8 cellular contexts compared by ENCODE assay signal in the genomic region with DNA sequence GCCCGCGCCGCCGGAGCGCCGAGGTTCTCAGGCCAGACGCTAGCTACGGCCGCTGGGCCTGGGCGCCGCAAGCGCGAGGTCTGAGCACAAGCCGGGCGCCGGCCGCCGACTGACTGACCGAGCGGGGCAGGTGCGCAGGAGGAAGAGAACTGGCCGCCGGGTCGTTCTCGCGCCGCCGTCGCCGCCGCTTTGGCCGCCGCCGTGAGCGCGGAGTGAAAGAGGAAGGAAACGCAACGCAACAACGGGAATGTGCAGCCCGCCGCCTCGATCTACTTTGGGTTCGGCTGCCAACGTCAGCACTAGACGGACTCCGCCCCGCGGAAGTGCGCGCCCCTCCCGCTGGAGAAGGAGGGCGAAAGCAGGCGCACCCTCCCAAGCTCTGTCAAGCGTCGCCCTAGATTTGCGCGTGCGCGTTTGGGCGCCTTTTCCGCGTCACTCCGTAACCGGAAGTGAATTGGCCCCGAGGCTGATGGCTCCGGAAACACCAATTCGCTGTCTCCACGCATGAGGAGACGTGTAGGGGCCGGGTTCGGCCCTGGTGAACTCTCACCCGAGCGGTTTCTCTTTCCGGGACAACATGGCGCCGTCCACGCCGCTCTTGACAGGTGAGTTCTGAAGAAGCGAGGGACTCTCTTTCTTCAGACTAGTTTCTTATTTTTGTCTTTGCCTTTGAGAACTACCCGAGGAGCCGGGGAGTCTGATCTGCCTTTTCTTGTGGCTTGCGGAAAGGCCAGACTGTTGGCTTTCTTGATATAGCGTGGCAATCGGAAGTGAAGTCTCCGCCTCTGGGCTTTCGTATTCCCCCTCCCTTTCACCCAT. TPM values are rescaled to one million over a fixed set of nuclear protein-coding genes. Genes with fewer than 3 reads are reported as not detected.
DNase-seq lines count a peak whose midpoint lies in the region; ATAC-seq, FAIRE-seq and TF ChIP-seq lines count a peak whose summit lies in the region.

A gene (plus strand): TSS at position 562 of the 819 bp plus-strand sequence. CDS start 16 bp downstream, at position 578.
A gene (minus strand): TSS at position 271 of the 819 bp plus-strand sequence. CDS start 361 bp downstream, outside the sequence.

- peak within 1 kb of the TSS; percentile 97 for H3K9ac ChIP-seq in trophoblast cell (ENCODE audit: low read length)

- intact Hi-C loops in adrenal gland (cut with DNase I) (no loop called here), cardiac septum (cut with DNase I) (loop anchor here (1.0 to 10.0 kb wide), 4 partner anchors 57 to 582 kb away; a partner anchor contains a TSS), transverse colon (cut with DNase I; ENCODE audit: low total_unique reads) (loop anchor here (5.0 kb wide), 1 partner anchor 216 kb away; a partner anchor contains a TSS)

- peaks cover 0 to 12% of the 10 kb centered on the region in 2 donors for H3K36me3 ChIP-seq in adrenal gland (replicated peaks in 1 of 2)
- H3K36me3 ChIP-seq in trophoblast cell (ENCODE audit: control insufficient read depth in 1 of 2, insufficient read depth in 2 of 2, low read length in 2 of 2) = peaks cover 0 to 2% of the 10 kb centered on the region in 2 experiments
- H3K36me3 ChIP-seq in transverse colon = peaks cover 0 to 13% (median 0%) of the 10 kb centered on the region in 4 donors

- H3K79me1 ChIP-seq in trophoblast cell (ENCODE audit: low read length) = peaks cover 12% of the 10 kb centered on the region

- H3K14ac ChIP-seq in trophoblast cell (ENCODE audit: low read length) = peak within 1 kb of the TSS; percentile 98

- peak within 1 kb of the TSS; percentile 90 for H2AK5ac ChIP-seq in trophoblast cell (ENCODE audit: low read length)

- FAIRE-seq in GM12892 (lab: Jason Lieb, UNC) = peak; percentile 96

- peak; percentile 65 for DNase-seq in GM12892 (ENCODE audit: insufficient read length)
- DNase-seq in NCI-H146 (lab: John Stamatoyannopoulos, UW) = peak; percentile 100
- DNase-seq in T-helper 1 cell = peak; percentile 98 to 100 (median 99)
- peak; percentile 99 for DNase-seq in adrenal gland
- DNase-seq in cardiac septum (ENCODE audit: low spot score) = peak; percentile 100
- peak; percentile 100 for DNase-seq in trophoblast cell
- peak; percentile 99 for DNase-seq in transverse colon

- peak; percentile 89 for ATAC-seq in HG02852 (IDR thresholded peaks at IDR 0.05; ENCODE audit: unreplicated experiment)

- H2BK5ac ChIP-seq in trophoblast cell (ENCODE audit: low read depth, low read length, poor library complexity) = peak within 1 kb of the TSS; percentile 93

- H3K4ac ChIP-seq in trophoblast cell (ENCODE audit: low read depth, low read length) = peak within 1 kb of the TSS; percentile 99

- H3K4me1 ChIP-seq in adrenal gland (replicated peaks in 1 of 2) = peaks cover 18 to 53% of the 10 kb centered on the region in 2 donors
- H3K4me1 ChIP-seq in trophoblast cell (ENCODE audit: control insufficient read depth in 1 of 2, insufficient read depth in 2 of 2, low read length in 2 of 2) = no peaks in the 10 kb centered on the region
- peaks cover 20 to 38% (median 27%) of the 10 kb centered on the region in 4 donors for H3K4me1 ChIP-seq in transverse colon

- H3K4me3 ChIP-seq in adrenal gland (peak within 1 kb of the TSS; percentile 41 to 91 (median 81)), trophoblast cell (ENCODE audit: low read depth, low read length) (peak within 1 kb of the TSS; percentile 96), transverse colon (peak within 1 kb of the TSS; percentile 67 to 94 (median 82))

- TF ChIP-seq CTCF in adrenal gland (IDR thresholded peaks at IDR 0.05) = peak in 1 of 6 experiments; percentile 12
- no peak for TF ChIP-seq CTCF in transverse colon (IDR thresholded peaks at IDR 0.05)

- no peak within 1 kb of the TSS for H2BK12ac ChIP-seq in trophoblast cell (ENCODE audit: low read length)

- H3K23ac ChIP-seq in trophoblast cell (ENCODE audit: low read length) = no peak within 1 kb of the TSS

- H3K4me2 ChIP-seq in trophoblast cell (ENCODE audit: low read length) = peak within 1 kb of the TSS; percentile 91

- H3K9me3 ChIP-seq in adrenal gland (replicated peaks in 1 of 3) = no peaks in the 10 kb centered on the region
- H3K9me3 ChIP-seq in trophoblast cell (ENCODE audit: insufficient read depth, low read depth, low read length) = no peaks in the 10 kb centered on the region
- no peaks in the 10 kb centered on the region for H3K9me3 ChIP-seq in transverse colon

- TF ChIP-seq POLR2A in GM12892 (IDR thresholded peaks at IDR 0.05; ENCODE audit: low read depth, low read length) = peak; percentile 97
- peak; percentile 98 to 99 for TF ChIP-seq POLR2A in adrenal gland (IDR thresholded peaks at IDR 0.05)
- peak; percentile 99 for TF ChIP-seq POLR2A in transverse colon (IDR thresholded peaks at IDR 0.05)

- peaks cover 12% of the 10 kb centered on the region for H3K79me2 ChIP-seq in trophoblast cell (ENCODE audit: control insufficient read depth, insufficient read depth, low read length, poor library complexity)

- no peak for TF ChIP-seq EP300 in transverse colon (IDR thresholded peaks at IDR 0.05; ENCODE audit: low read depth)

- H2BK120ac ChIP-seq in trophoblast cell (ENCODE audit: insufficient read depth, low read length, poor library complexity) = peak within 1 kb of the TSS; percentile 93

- peak within 1 kb of the TSS; percentile 72 for H4K12ac ChIP-seq in trophoblast cell (ENCODE audit: low read depth, low read length)

- peak within 1 kb of the TSS; percentile 55 for H3K18ac ChIP-seq in trophoblast cell (ENCODE audit: low read length)

- no peaks in the 10 kb centered on the region for H3K27me3 ChIP-seq in adrenal gland
- no peaks in the 10 kb centered on the region for H3K27me3 ChIP-seq in trophoblast cell (ENCODE audit: insufficient read depth, low read length)
- H3K27me3 ChIP-seq in transverse colon = no peaks in the 10 kb centered on the region

- WGBS in adrenal gland, 4 donors = 0% methylated on average over 53 to 86 of the region's 86 CpGs
- no CpG with 5 or more reads among the region's 86 CpGs for WGBS in trophoblast cell (ENCODE audit: extremely low coverage, insufficient coverage, insufficient read length)
- 0 to 1% methylated on average over 2 to 31 of the region's 86 CpGs for WGBS in transverse colon (ENCODE audit: low coverage in 1 of 2), 2 donors

- peak within 1 kb of the TSS; percentile 46 for H2AFZ ChIP-seq in trophoblast cell (ENCODE audit: insufficient read depth, low read length, poor library complexity)

- peak within 1 kb of the TSS; percentile 95 for H4K8ac ChIP-seq in trophoblast cell (ENCODE audit: low read depth, low read length)

- in situ Hi-C loops in transverse colon (cut with MboI; ENCODE audit: low pct_ligation_motif_present in 1 of 4, low pct_unique_long_range_greater_than_20kb in 1 of 4, low sequenced_read_pairs in 3 of 4) = loop anchor here in 2 of 4 donors (25.0 kb wide), 2 partner anchors 166 to 316 kb away; a partner anchor contains a TSS

- peak within 1 kb of the TSS; percentile 97 to 99 (median 99) for H3K27ac ChIP-seq in adrenal gland
- H3K27ac ChIP-seq in trophoblast cell (ENCODE audit: low read depth, low read length) = peak within 1 kb of the TSS; percentile 92
- peak within 1 kb of the TSS; percentile 96 to 100 (median 98) for H3K27ac ChIP-seq in transverse colon

- H4K91ac ChIP-seq in trophoblast cell (ENCODE audit: low read depth, low read length) = peak within 1 kb of the TSS; percentile 96

RNA-seq across cellular contexts. Expression of the first gene that starts in this region (rescaled TPM):
- polyA plus RNA-seq in GM12892 (2012; ENCODE audit: missing spikeins) = 131 TPM
- total RNA-seq in adrenal gland = 100 to 1,000 TPM in 3 of 8 donors, 10 to 100 TPM in 5; 70.0 to 178 (median 74.8) TPM
- polyA plus RNA-seq in adrenal gland = 100 to 1,000 TPM in 1 of 3 donors, 10 to 100 TPM in 2; 62.3 to 115 (median 66.8) TPM
- total RNA-seq in cardiac septum = 65.4 TPM
- polyA plus RNA-seq in trophoblast cell (2013) = 126 and 128 TPM in 2 replicates
- total RNA-seq in transverse colon = 100 to 1,000 TPM in 1 of 4 donors, 10 to 100 TPM in 3; 20.9 to 132 (median 72.2) TPM

RNA-seq across cellular contexts. Expression of the second gene that starts in this region (rescaled TPM):
- 83.7 TPM for polyA plus RNA-seq in GM12892 (2012; ENCODE audit: missing spikeins)
- total RNA-seq in adrenal gland (100 to 1,000 TPM; 117 to 580 (median 238) TPM), cardiac septum (24.0 TPM), transverse colon (100 to 1,000 TPM in 3 of 4 donors, 10 to 100 TPM in 1; 96.9 to 341 (median 275) TPM)
- polyA plus RNA-seq in adrenal gland = 100 to 1,000 TPM in 1 of 3 donors, 10 to 100 TPM in 2; 47.0 to 234 (median 56.9) TPM
- 259 and 280 TPM in 2 replicates for polyA plus RNA-seq in trophoblast cell (2013)

Comparison
In these comparisons a context has a peak if more than half of its experiments do, and no peak if none do; other contexts are left out.
1. Peak in every context shown above with its lines: DNase-seq, ATAC-seq, H3K4me3 ChIP-seq and H3K27ac ChIP-seq.
2. intact Hi-C loops: an anchor here in cardiac septum (1.0 to 10.0 kb wide) and transverse colon (5.0 kb wide); none called in adrenal gland.